Comparison of ENCODE assay signal across 24 cellular contexts in the genomic region with DNA sequence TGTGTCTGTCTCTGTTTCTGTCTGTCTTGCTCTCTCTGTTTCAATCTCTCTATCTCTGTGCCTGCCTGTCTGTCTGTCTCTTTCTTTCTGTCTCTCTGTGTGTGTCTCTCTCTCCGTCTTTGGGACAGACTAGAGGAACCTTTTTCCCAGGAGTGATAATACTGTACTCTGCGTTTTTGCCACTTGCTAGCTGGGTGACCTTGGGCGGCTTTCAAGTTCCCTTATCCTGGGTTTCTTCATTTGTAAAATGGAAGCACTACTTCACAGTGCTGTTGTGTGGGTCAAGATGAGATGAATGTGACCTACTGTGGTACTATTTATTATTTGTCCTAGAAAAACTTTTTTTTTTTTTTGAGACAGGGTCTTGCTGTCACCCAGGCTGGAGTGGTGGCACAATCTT. TPM values are rescaled to one million over a fixed set of nuclear protein-coding genes. Genes with fewer than 3 reads are reported as not detected.
A peak's percentile ranks its signal among the peaks of the same experiment; 100 is the strongest.
DNase-seq lines count a peak whose midpoint lies in the region; ATAC-seq, FAIRE-seq and TF ChIP-seq lines count a peak whose summit lies in the region.
"Had no signal": no experiment of that assay in that cellular context is flagged by ENCODE, and none has a peak within 500 bp of the region (broad histone marks: within the 10 kb centered on the region; RNA-seq: fewer than 3 reads in every experiment).

No MANE protein-coding gene starts in this region.

- peaks cover 5% of the 10 kb centered on the region for H3K36me3 Mint-ChIP-seq in CD4-positive, alpha-beta T cell (ENCODE audit: low read depth)
- peaks cover 18% of the 10 kb centered on the region for H3K36me3 Mint-ChIP-seq in activated T-helper 17 cell treated with anti-CD3 and anti-CD28 coated beads, Interleukin-2, amount 50 U/mL, for 72 hours (ENCODE audit: low read depth)

- peak overlapping the region; percentile 48 for H3K27ac Mint-ChIP-seq in CD4-positive, alpha-beta T cell
- H3K27ac Mint-ChIP-seq in activated T-helper 17 cell treated with anti-CD3 and anti-CD28 coated beads, Interleukin-2, amount 50 U/mL, for 72 hours, result peak overlapping the region; percentile 75

- no peak for TF ChIP-seq POLR2A in HepG2 (IDR thresholded peaks at IDR 0.05; ENCODE audit: insufficient read depth in 1 of 2, low read depth in 2 of 2, low read length in 2 of 2)

- peaks cover 28% of the 10 kb centered on the region for H3K79me2 ChIP-seq in HepG2 (ENCODE audit: insufficient read depth, low read length)

- H3K4me3 ChIP-seq in BLaER1 (no peak overlapping the region), HepG2 (replicated peaks in 1 of 3; ENCODE audit: insufficient read depth in 1 of 3, low read depth in 2 of 3, low read length in 3 of 3) (no peak overlapping the region)
- H3K4me3 ChIP-seq: heart right ventricle, lung, SJSA1, thyroid gland had no signal

- H3K9ac ChIP-seq in BLaER1, result peak overlapping the region; percentile 44; the same call in 1 of the 2 replicates
- no peak overlapping the region for H3K9ac ChIP-seq in HepG2 (ENCODE audit: insufficient read depth, low read depth, low read length)

- TF ChIP-seq EP300 in HepG2 (IDR thresholded peaks at IDR 0.05; ENCODE audit: low read depth in 2 of 2, low read length in 2 of 2) (no peak), HepG2 (CRISPR knock-in tag; IDR thresholded peaks at IDR 0.05; ENCODE audit: borderline replicate concordance) (no peak)

- H3K27me3 ChIP-seq in BLaER1 (no peaks in the 10 kb centered on the region), HepG2 (ENCODE audit: control insufficient read depth in 1 of 2, insufficient read depth in 2 of 2, low read length in 2 of 2) (no peaks in the 10 kb centered on the region)
- no peaks in the 10 kb centered on the region for H3K27me3 ChIP-seq in CD4-positive, alpha-beta T cell (ENCODE audit: control insufficient read depth, insufficient read depth, low read length)
- H3K27me3 ChIP-seq: heart right ventricle, SJSA1, thyroid gland had no signal

- POLR2A ChIA-PET in CD4-positive, alpha-beta T cell (lab: Charles Lee), result no interaction called here
- POLR2A ChIA-PET in HepG2 (lab: Yijun Ruan, JAX), result no interaction called here

- H3K4me1 ChIP-seq in BLaER1 (peaks cover 83% of the 10 kb centered on the region), HepG2 (ENCODE audit: insufficient read depth, low read length) (peaks cover 18% of the 10 kb centered on the region)

- H2AFZ ChIP-seq in HepG2 (ENCODE audit: low read length), result no peak overlapping the region

- H3K36me3 ChIP-seq in BLaER1 (no peaks in the 10 kb centered on the region), HepG2 (replicated peaks in 1 of 2; ENCODE audit: control insufficient read depth in 1 of 2, insufficient read depth in 2 of 2, low read length in 2 of 2) (no peaks in the 10 kb centered on the region)
- H3K36me3 ChIP-seq: heart right ventricle, SJSA1, thyroid gland had no signal

- in situ Hi-C loops in HepG2 (cut with HindIII; ENCODE audit: extremely low pct_ligation_motif_present, low pct_unique_long_range_greater_than_20kb), result no loop called here

- H3K4me2 ChIP-seq in BLaER1 (peak overlapping the region; percentile 87), HepG2 (ENCODE audit: low read depth, low read length) (no peak overlapping the region)

- H4K20me1 ChIP-seq in BLaER1, result peaks cover 84% of the 10 kb centered on the region
- H4K20me1 ChIP-seq in HepG2 (ENCODE audit: insufficient read depth, low read length), result peaks cover 8% of the 10 kb centered on the region; the same call in 1 of the 2 replicates

- no TSS peak for BruUV-seq in HepG2 (replicated peaks; lab: Mats Ljungman, UMichigan)

- H3K9me3 Mint-ChIP-seq in CD4-positive, alpha-beta T cell, result no peaks in the 10 kb centered on the region
- no peaks in the 10 kb centered on the region for H3K9me3 Mint-ChIP-seq in activated T-helper 17 cell treated with anti-CD3 and anti-CD28 coated beads, Interleukin-2, amount 50 U/mL, for 72 hours
- H3K9me3 Mint-ChIP-seq: H9 had no signal

- TF ChIP-seq RAD21 in HepG2 (CRISPR knock-in tag; IDR thresholded peaks at IDR 0.05), result no peak

- H3K4me3 Mint-ChIP-seq in CD4-positive, alpha-beta T cell, result no peak overlapping the region
- peak overlapping the region; percentile 4 for H3K4me3 Mint-ChIP-seq in activated T-helper 17 cell treated with anti-CD3 and anti-CD28 coated beads, Interleukin-2, amount 50 U/mL, for 72 hours
- H3K4me3 Mint-ChIP-seq: H9 had no signal

- no peak for TF ChIP-seq CTCF in CD4-positive, alpha-beta T cell (IDR thresholded peaks at IDR 0.05)
- TF ChIP-seq CTCF in HepG2 (CRISPR knock-in tag; IDR thresholded peaks at IDR 0.05), result no peak

- ATAC-seq in CD4-positive, alpha-beta T cell (ENCODE audit: poor library complexity), result no peak
- no peak for ATAC-seq in activated T-helper 17 cell treated with anti-CD3 and anti-CD28 coated beads, Interleukin-2, amount 50 U/mL, for 72 hours (replicated peaks)
- ATAC-seq in HepG2, result no peak
- ATAC-seq in GM18511 (IDR thresholded peaks at IDR 0.05; ENCODE audit: unreplicated experiment), result no peak
- ATAC-seq: right cardiac atrium had no signal

- H3K27ac ChIP-seq in BLaER1 (peak overlapping the region; percentile 51; the same call in 1 of the 2 replicates), HepG2 (ENCODE audit: extremely low read length, insufficient read depth, low read length) (no peak overlapping the region)
- H3K27ac ChIP-seq in CD4-positive, alpha-beta T cell (ENCODE audit: low read depth, low read length), result no peak overlapping the region
- H3K27ac ChIP-seq: SJSA1, thyroid gland had no signal

- WGBS in HepG2 (ENCODE audit: low lambda C conversion rate), result 94% methylated on average over 3 of the region's 3 CpGs

- FAIRE-seq in HepG2 (lab: Jason Lieb, UNC) (no peak), urothelium cell line (lab: Jason Lieb, UNC) (no peak)
- FAIRE-seq: colon, G401.6 had no signal

- H3K4me1 Mint-ChIP-seq in CD4-positive, alpha-beta T cell (ENCODE audit: low read depth), result peaks cover 82% of the 10 kb centered on the region
- peaks cover 47% of the 10 kb centered on the region for H3K4me1 Mint-ChIP-seq in activated T-helper 17 cell treated with anti-CD3 and anti-CD28 coated beads, Interleukin-2, amount 50 U/mL, for 72 hours

- intact Hi-C loops in CD4-positive, alpha-beta T cell (cut with DNase I, micrococcal nuclease), result no loop called here
- intact Hi-C loops in HepG2 (cut with micrococcal nuclease; ENCODE audit: unreplicated experiment), result no loop called here

- no peak for DNase-seq in CD4-positive, alpha-beta T cell
- DNase-seq in HepG2 (ENCODE audit: low spot score) (no peak), urothelium cell line (ENCODE audit: low spot score) (no peak), SIG-M5 treated with dmso at 0.1 percent for 504 hours (lab: John Stamatoyannopoulos, UW; ENCODE audit: unreplicated experiment) (no peak), T-helper 9 cell (no peak)
- DNase-seq: activated CD4-positive, CD25-positive, alpha-beta regulatory T cell treated with anti-CD3 and anti-CD28 coated beads, Interleukin-2, amount 50 U/mL, for 72 hours; activated gamma-delta T cell treated with Interleukin-2 at 50 U/mL for 16 hours; DMS 273 treated with DMSO at 0.1 percent for 48 hours; H9; heart right ventricle; MV-4-11; NCI-H1694 treated with DMSO at 0.1 percent for 48 hours; NCI-H82; PC-3; right cardiac atrium; T1000; thyroid gland had no signal

- no peaks in the 10 kb centered on the region for H3K9me3 ChIP-seq in BLaER1
- H3K9me3 ChIP-seq in CD4-positive, alpha-beta T cell (ENCODE audit: control insufficient read depth, low read length), result no peaks in the 10 kb centered on the region
- H3K9me3 ChIP-seq in HepG2 (ENCODE audit: low read length), result no peaks in the 10 kb centered on the region
- H3K9me3 ChIP-seq: heart right ventricle, SJSA1, thyroid gland had no signal

- CTCF ChIA-PET in CD4-positive, alpha-beta T cell (lab: Charles Lee), result interaction anchor here (0.7 kb wide), 1 partner anchor 49 kb away, joined by 4 read pairs; no protein-coding TSS in a partner anchor
- CTCF ChIA-PET in HepG2 (lab: Yijun Ruan, JAX; ENCODE audit: low intra/inter-chr PET ratio, low total read pairs), result no interaction called here

- H3K27me3 Mint-ChIP-seq in CD4-positive, alpha-beta T cell, result no peaks in the 10 kb centered on the region
- H3K27me3 Mint-ChIP-seq in activated T-helper 17 cell treated with anti-CD3 and anti-CD28 coated beads, Interleukin-2, amount 50 U/mL, for 72 hours, result no peaks in the 10 kb centered on the region

TF ChIP-seq in HepG2, 621 proteins besides CTCF, POLR2A, EP300 and RAD21 (continues in another document):
- no peak for TF ChIP-seq ZBTB1 (CRISPR knock-in tag; IDR thresholded peaks at IDR 0.05; ENCODE audit: borderline replicate concordance)
- TF ChIP-seq FOXC1 (CRISPR knock-in tag; IDR thresholded peaks at IDR 0.05; ENCODE audit: borderline replicate concordance), result no peak
- no peak for TF ChIP-seq PHB2 (IDR thresholded peaks at IDR 0.05; ENCODE audit: partially characterized antibody)
- no peak for TF ChIP-seq ARID2 (CRISPR knock-in tag; IDR thresholded peaks at IDR 0.05; ENCODE audit: borderline replicate concordance)
- TF ChIP-seq SP1 (IDR thresholded peaks at IDR 0.05), result no peak
- TF ChIP-seq SP1 (CRISPR knock-in tag; IDR thresholded peaks at IDR 0.05), result no peak

RNA-seq across cellular contexts. Expression of a gene that starts 42.4 kb away (rescaled TPM):
- 10 to 100 TPM; 24.9 to 27.9 TPM for total RNA-seq in CD4-positive, alpha-beta T cell
- total RNA-seq in activated T-helper 17 cell treated with anti-CD3 and anti-CD28 coated beads, Interleukin-2, amount 50 U/mL, for 72 hours, result 100 to 1,000 TPM in 1 of 2 donors, 10 to 100 TPM in 1; 57.9 to 139 TPM
- total RNA-seq in HepG2 (2016; rRNA removed; fragmentation: Illumina TruSeq; extraction: Trizol), result 23.3 and 29.9 TPM in 2 replicates
- 43.0 and 51.2 TPM in 2 replicates for total RNA-seq in HepG2 (2016; cell fraction: cytosol; rRNA removed; fragmentation: Illumina TruSeq; extraction: Trizol; ENCODE audit: low read depth)
- 21.4 and 28.1 TPM in 2 replicates for total RNA-seq in HepG2 (2016; cell fraction: insoluble cytoplasmic fraction; rRNA removed; fragmentation: Illumina TruSeq; extraction: Trizol)
- total RNA-seq in HepG2 (2016; cell fraction: membrane; rRNA removed; fragmentation: Illumina TruSeq; extraction: Trizol), result 50.7 and 67.7 TPM in 2 replicates
- total RNA-seq in HepG2 (2016; cell fraction: nucleus; rRNA removed; fragmentation: Illumina TruSeq; extraction: Trizol), result 12.9 and 16.1 TPM in 2 replicates
- 29.5 and 38.6 TPM in 2 replicates for polyA plus RNA-seq in HepG2 (2011; rRNA removed)
- 29.8 and 35.9 TPM in 2 replicates for polyA plus RNA-seq in HepG2 (2011; cell fraction: cytosol; rRNA removed)
- polyA plus RNA-seq in HepG2 (2011; cell fraction: nucleus; rRNA removed), result 54.3 and 60.0 TPM in 2 replicates
- 46.0 and 46.8 TPM in 2 replicates for polyA plus RNA-seq in HepG2 (2012)
- polyA plus RNA-seq in HepG2 (2016; cell fraction: cytosol; fragmentation: Illumina TruSeq; extraction: Trizol; ENCODE audit: low read depth), result 37.1 and 47.1 TPM in 2 replicates
- 24.6 and 35.5 TPM in 2 replicates for polyA plus RNA-seq in HepG2 (2016; cell fraction: insoluble cytoplasmic fraction; fragmentation: Illumina TruSeq; extraction: Trizol; ENCODE audit: low read depth)
- polyA plus RNA-seq in HepG2 (2016; cell fraction: membrane; fragmentation: Illumina TruSeq; extraction: Trizol; ENCODE audit: low read depth), result 54.6 and 65.1 TPM in 2 replicates
- 30.3 and 35.7 TPM in 2 replicates for polyA plus RNA-seq in HepG2 (2016; cell fraction: nucleus; fragmentation: Illumina TruSeq; extraction: Trizol; ENCODE audit: insufficient read depth, low read depth)
- polyA minus RNA-seq in HepG2 (2011; rRNA and poly(A)+ RNA removed; ENCODE audit: low replicate concordance), result 26.5 and 27.7 TPM in 2 replicates
- 19.4 and 20.4 TPM in 2 replicates for polyA minus RNA-seq in HepG2 (2011; cell fraction: cytosol; rRNA and poly(A)+ RNA removed)
- 12.6 and 15.5 TPM in 2 replicates for polyA minus RNA-seq in HepG2 (2011; cell fraction: nucleus; rRNA and poly(A)+ RNA removed)
